9 cellular contexts compared by ENCODE assay signal in the genomic region with DNA sequence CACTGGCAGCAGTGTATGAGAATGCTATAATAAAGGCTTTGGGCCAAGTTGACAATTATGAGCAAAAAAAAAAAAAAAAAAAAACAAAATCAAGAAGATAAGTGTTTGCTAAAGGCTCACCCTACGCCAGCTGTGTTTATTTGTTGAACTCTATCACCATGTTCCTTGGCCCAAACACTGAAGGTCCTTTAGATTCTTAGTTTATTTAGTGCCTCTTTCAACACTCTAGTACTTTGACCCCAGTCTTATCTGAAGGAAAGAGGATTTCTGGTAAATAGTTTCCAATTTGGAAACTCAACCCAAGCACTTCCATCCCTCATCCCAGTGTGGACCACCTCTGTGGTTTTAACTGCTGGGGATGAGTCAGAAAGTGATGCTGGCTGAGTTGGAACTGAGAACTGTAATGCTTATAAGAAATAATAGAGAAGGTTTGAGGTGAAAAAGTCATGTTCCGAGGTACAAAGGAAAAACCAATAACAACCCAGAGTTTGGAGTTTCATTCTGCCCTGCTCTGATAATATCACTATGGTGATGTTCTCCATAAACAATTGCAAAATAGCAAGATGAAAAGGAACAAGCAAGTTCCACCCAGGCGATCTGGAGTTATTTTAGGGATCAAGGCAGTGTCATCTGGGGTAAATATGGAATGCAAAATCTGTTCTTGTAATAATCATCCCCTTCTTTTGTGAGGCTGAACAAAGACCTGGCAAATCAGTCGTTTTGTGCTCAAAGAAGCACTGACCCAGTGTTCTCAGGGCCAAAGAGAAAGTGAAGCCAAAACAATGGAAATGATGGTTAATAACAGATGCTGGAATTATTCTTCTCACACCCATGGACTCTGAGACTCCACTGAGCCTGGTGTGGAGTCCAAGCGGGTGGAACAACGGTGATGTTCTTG. TPM values are rescaled to one million over a fixed set of nuclear protein-coding genes. Genes with fewer than 3 reads are reported as not detected.
A peak's percentile ranks its signal among the peaks of the same experiment; 100 is the strongest.
DNase-seq lines count a peak whose midpoint lies in the region; ATAC-seq and TF ChIP-seq lines count a peak whose summit lies in the region.
"Had no signal": no experiment of that assay in that cellular context is flagged by ENCODE, and none has a peak within 500 bp of the region (broad histone marks: within the 10 kb centered on the region; RNA-seq: fewer than 3 reads in every experiment).

No MANE protein-coding gene starts in this region.

- H3K27me3 Mint-ChIP-seq in activated naive CD4-positive, alpha-beta T cell treated with anti-CD3 and anti-CD28 coated beads for 36 hours (ENCODE audit: low read depth) = no peaks in the 10 kb centered on the region
- H3K27me3 Mint-ChIP-seq in neural progenitor cell (ENCODE audit: insufficient read depth, low read depth) = peaks cover 4% of the 10 kb centered on the region

- TF ChIP-seq CTCF in coronary artery (IDR thresholded peaks at IDR 0.05) (no peak), neural progenitor cell (IDR thresholded peaks at IDR 0.05) (no peak)

- H3K27ac ChIP-seq in coronary artery (peak overlapping the region; percentile 38 to 81), mucosa of rectum (ENCODE audit: low read depth in 2 of 2, low read length in 2 of 2) (peak overlapping the region; percentile 54 to 80), aorta (ENCODE audit: low read depth in 1 of 2, low read length in 2 of 2) (no peak overlapping the region), neural progenitor cell (no peak overlapping the region)

- CTCF ChIA-PET in activated naive CD4-positive, alpha-beta T cell treated with anti-CD3 and anti-CD28 coated beads for 36 hours (lab: Charles Lee) = interaction anchor here (0.6 kb wide), 2 partner anchors 62 to 307 kb away, joined by 3 to 5 read pairs; no protein-coding TSS in a partner anchor

- H3K4me1 ChIP-seq in mucosa of rectum (ENCODE audit: control insufficient read depth in 2 of 2, insufficient read depth in 2 of 2, low read length in 2 of 2) = peaks cover 14 to 15% of the 10 kb centered on the region in 2 donors
- H3K4me1 ChIP-seq in aorta (ENCODE audit: control insufficient read depth in 1 of 2, insufficient read depth in 2 of 2, low read length in 2 of 2) = no peaks in the 10 kb centered on the region
- no peaks in the 10 kb centered on the region for H3K4me1 ChIP-seq in neural progenitor cell

- DNase-seq in Right ventricle myocardium inferior (ENCODE audit: missing footprints) = no peak
- no peak for DNase-seq in cardiac septum (ENCODE audit: low spot score)
- no peak for DNase-seq in coronary artery (ENCODE audit: low spot score)
- DNase-seq in aorta = no peak
- DNase-seq in AML-193 (lab: John Stamatoyannopoulos, UW) = no peak
- no peak for DNase-seq in activated naive CD4-positive, alpha-beta T cell treated with anti-CD3 and anti-CD28 coated beads for 36 hours
- no peak for DNase-seq in neural progenitor cell (ENCODE audit: low spot score)
- DNase-seq: COR-L47 had no signal

- H3K9me3 Mint-ChIP-seq in activated naive CD4-positive, alpha-beta T cell treated with anti-CD3 and anti-CD28 coated beads for 36 hours = no peaks in the 10 kb centered on the region
- H3K9me3 Mint-ChIP-seq in neural progenitor cell = no peaks in the 10 kb centered on the region

- H3K4me2 ChIP-seq in neural progenitor cell = no peak overlapping the region

- H3K36me3 Mint-ChIP-seq in activated naive CD4-positive, alpha-beta T cell treated with anti-CD3 and anti-CD28 coated beads for 36 hours (ENCODE audit: low read depth) = no peaks in the 10 kb centered on the region
- no peaks in the 10 kb centered on the region for H3K36me3 Mint-ChIP-seq in neural progenitor cell

- H3K4me3 ChIP-seq in coronary artery (peak overlapping the region; percentile 34), mucosa of rectum (ENCODE audit: low read length in 2 of 2) (peak overlapping the region; percentile 11 to 32), aorta (ENCODE audit: low read length in 2 of 2) (no peak overlapping the region), neural progenitor cell (no peak overlapping the region)

- ATAC-seq in Right ventricle myocardium inferior (peak; percentile 88), aorta (ENCODE audit: low FRiP score) (peak; percentile 85)

- H3K9me3 ChIP-seq in mucosa of rectum (ENCODE audit: control insufficient read depth in 2 of 2, low read length in 2 of 2) (no peaks in the 10 kb centered on the region), aorta (ENCODE audit: control insufficient read depth, low read length) (no peaks in the 10 kb centered on the region), neural progenitor cell (ENCODE audit: low read depth) (no peaks in the 10 kb centered on the region)

- intact Hi-C loops in Right ventricle myocardium inferior (cut with DNase I) (loop anchor here (5.0 kb wide), 1 partner anchor 142 kb away; no protein-coding TSS in a partner anchor), cardiac septum (cut with DNase I) (no loop called here), aorta (cut with DNase I) (no loop called here)
- intact Hi-C loops in activated naive CD4-positive, alpha-beta T cell treated with anti-CD3 and anti-CD28 coated beads for 36 hours (cut with micrococcal nuclease) = no loop called here

- H3K36me3 ChIP-seq in mucosa of rectum (ENCODE audit: control insufficient read depth in 2 of 2, insufficient read depth in 2 of 2, low read length in 2 of 2) (no peaks in the 10 kb centered on the region), aorta (ENCODE audit: control insufficient read depth in 1 of 2, insufficient read depth in 2 of 2, low read length in 1 of 2) (no peaks in the 10 kb centered on the region), neural progenitor cell (no peaks in the 10 kb centered on the region)

- H2AFZ ChIP-seq in neural progenitor cell (replicated peaks) = no peak overlapping the region

- H4K20me1 ChIP-seq in neural progenitor cell (ENCODE audit: low read depth) = no peaks in the 10 kb centered on the region

- H3K27ac Mint-ChIP-seq in activated naive CD4-positive, alpha-beta T cell treated with anti-CD3 and anti-CD28 coated beads for 36 hours = no peak overlapping the region
- H3K27ac Mint-ChIP-seq in neural progenitor cell = no peak overlapping the region

- H3K9ac ChIP-seq in mucosa of rectum (ENCODE audit: low read depth in 1 of 2, low read length in 2 of 2) (no peak overlapping the region), neural progenitor cell (no peak overlapping the region)

- H3K27me3 ChIP-seq in mucosa of rectum (ENCODE audit: control insufficient read depth in 2 of 2, insufficient read depth in 2 of 2, low read length in 2 of 2) (no peaks in the 10 kb centered on the region), aorta (ENCODE audit: control insufficient read depth in 1 of 2, insufficient read depth in 2 of 2, low read length in 1 of 2) (no peaks in the 10 kb centered on the region), neural progenitor cell (no peaks in the 10 kb centered on the region)

- WGBS in aorta, 2 donors = 27 to 36% methylated on average over 6 of the region's 6 CpGs

- H3K4me3 Mint-ChIP-seq in activated naive CD4-positive, alpha-beta T cell treated with anti-CD3 and anti-CD28 coated beads for 36 hours = no peak overlapping the region
- no peak overlapping the region for H3K4me3 Mint-ChIP-seq in neural progenitor cell

- peaks cover 26% of the 10 kb centered on the region for H3K4me1 Mint-ChIP-seq in activated naive CD4-positive, alpha-beta T cell treated with anti-CD3 and anti-CD28 coated beads for 36 hours (ENCODE audit: low read depth)
- H3K4me1 Mint-ChIP-seq in neural progenitor cell = no peaks in the 10 kb centered on the region

- H3F3A ChIP-seq in neural progenitor cell (ENCODE audit: low read depth) = no peaks in the 10 kb centered on the region

- no peaks in the 10 kb centered on the region for H3K79me2 ChIP-seq in neural progenitor cell (ENCODE audit: low read depth)

RNA-seq across cellular contexts. Expression of gene CAPZB, which starts 19.7 kb away (rescaled TPM):
- 267 TPM for total RNA-seq in Right ventricle myocardium inferior
- total RNA-seq in cardiac septum = 213 TPM
- 100 to 1,000 TPM; 289 to 297 TPM for total RNA-seq in aorta
- polyA plus RNA-seq in aorta = 100 to 1,000 TPM; 230 to 254 TPM
- total RNA-seq in activated naive CD4-positive, alpha-beta T cell treated with anti-CD3 and anti-CD28 coated beads for 36 hours = 100 to 1,000 TPM; 362 to 381 TPM
- total RNA-seq in neural progenitor cell (ENCODE audit: low replicate concordance) = 134 and 198 TPM in 2 replicates

Comparison
In these comparisons a context has a peak if more than half of its experiments do, and no peak if none do; other contexts are left out.
1. H3K27ac ChIP-seq: peak in coronary artery (2 of 2) and mucosa of rectum (2 of 2); none in aorta (0 of 2) and neural progenitor cell (single experiment).
2. H3K4me3 ChIP-seq: peak in coronary artery (single experiment) and mucosa of rectum (2 of 2); none in aorta (0 of 2) and neural progenitor cell (single experiment).